In the genomic region with DNA sequence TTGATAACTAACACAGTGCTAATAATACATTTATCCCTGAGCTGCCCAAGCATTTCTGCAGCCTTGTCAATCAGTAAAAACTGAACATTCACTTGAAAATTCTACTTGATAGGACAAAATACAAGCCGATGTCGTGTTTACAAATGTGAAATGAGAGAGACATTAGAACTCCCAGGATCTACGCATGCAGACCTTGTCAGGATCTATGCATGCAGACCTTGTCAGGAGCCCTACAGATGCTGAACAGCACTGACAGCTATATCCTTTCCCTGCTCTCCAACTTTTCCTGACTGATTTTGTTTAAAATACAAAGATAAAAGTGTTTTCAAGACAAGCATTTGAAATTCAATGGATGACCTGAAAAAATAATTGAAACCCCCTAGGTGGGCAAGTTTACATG, we compare ENCODE assay signal across 16 cellular contexts. TPM values are rescaled to one million over a fixed set of nuclear protein-coding genes. Genes with fewer than 3 reads are reported as not detected.
DNase-seq lines count a peak whose midpoint lies in the region; ATAC-seq and TF ChIP-seq lines count a peak whose summit lies in the region.
"Had no signal": no experiment of that assay in that cellular context is flagged by ENCODE, and none has a peak within 500 bp of the region (broad histone marks: within the 10 kb centered on the region; RNA-seq: fewer than 3 reads in every experiment).

No MANE protein-coding gene starts in this region.

- no peaks in the 10 kb centered on the region for H3K27me3 ChIP-seq in SJCRH30
- H3K27me3 ChIP-seq in neural progenitor cell, result peaks cover 10% of the 10 kb centered on the region
- H3K27me3 ChIP-seq: BE2C had no signal

- H3K4me1 ChIP-seq in SJCRH30 (peaks cover 12% of the 10 kb centered on the region), neural progenitor cell (peaks cover 28% of the 10 kb centered on the region)
- H3K4me1 ChIP-seq: A549, BE2C had no signal

- DNase-seq in activated naive CD4-positive, alpha-beta T cell (lab: John Stamatoyannopoulos, UW), result no peak
- DNase-seq in NCI-H2171 treated with DMSO at 0.1 percent for 48 hours (lab: John Stamatoyannopoulos, UW) (peak; percentile 82), SJCRH30 (peak in 1 of 2 experiments; percentile 34), neural progenitor cell (ENCODE audit: low spot score) (no peak)
- DNase-seq: BE2C; CD4-positive, alpha-beta memory T cell; GOT3; IMR-90 had no signal

- no peaks in the 10 kb centered on the region for H3K27me3 Mint-ChIP-seq in activated naive CD4-positive, alpha-beta T cell treated with anti-CD3 and anti-CD28 coated beads, Interleukin-2, amount 50 U/mL, for 24 hours
- H3K27me3 Mint-ChIP-seq in neural progenitor cell (ENCODE audit: insufficient read depth, low read depth), result peaks cover 10% of the 10 kb centered on the region
- H3K27me3 Mint-ChIP-seq: CD4-positive, alpha-beta memory T cell had no signal

- peaks cover 3% of the 10 kb centered on the region for H3K36me3 Mint-ChIP-seq in activated naive CD4-positive, alpha-beta T cell treated with anti-CD3 and anti-CD28 coated beads, Interleukin-2, amount 50 U/mL, for 24 hours
- peaks cover 21% of the 10 kb centered on the region for H3K36me3 Mint-ChIP-seq in neural progenitor cell

- no peak overlapping the region for H2AFZ ChIP-seq in neural progenitor cell (replicated peaks)

- H3K4me3 Mint-ChIP-seq in activated naive CD4-positive, alpha-beta T cell treated with anti-CD3 and anti-CD28 coated beads, Interleukin-2, amount 50 U/mL, for 24 hours, result no peak overlapping the region
- H3K4me3 Mint-ChIP-seq in neural progenitor cell, result peak overlapping the region; percentile 33
- H3K4me3 Mint-ChIP-seq: CD4-positive, alpha-beta memory T cell; H9 had no signal

- H3K9me3 ChIP-seq in SJCRH30 (replicated peaks) (no peaks in the 10 kb centered on the region), neural progenitor cell (ENCODE audit: low read depth) (no peaks in the 10 kb centered on the region)
- H3K9me3 ChIP-seq: A549, BE2C had no signal

- no peak for ATAC-seq in GM18520 (IDR thresholded peaks at IDR 0.05; ENCODE audit: unreplicated experiment)
- no peak for ATAC-seq in GM21526 (IDR thresholded peaks at IDR 0.05; ENCODE audit: low FRiP score, unreplicated experiment)
- ATAC-seq: A549, GM12878 had no signal

- H3K27ac Mint-ChIP-seq in activated naive CD4-positive, alpha-beta T cell treated with anti-CD3 and anti-CD28 coated beads, Interleukin-2, amount 50 U/mL, for 24 hours, result peak overlapping the region; percentile 46
- no peak overlapping the region for H3K27ac Mint-ChIP-seq in neural progenitor cell

- no peaks in the 10 kb centered on the region for H3K9me3 Mint-ChIP-seq in activated naive CD4-positive, alpha-beta T cell treated with anti-CD3 and anti-CD28 coated beads, Interleukin-2, amount 50 U/mL, for 24 hours
- no peaks in the 10 kb centered on the region for H3K9me3 Mint-ChIP-seq in neural progenitor cell
- H3K9me3 Mint-ChIP-seq: CD4-positive, alpha-beta memory T cell; H9 had no signal

- peaks cover 14% of the 10 kb centered on the region for H3F3A ChIP-seq in neural progenitor cell (ENCODE audit: low read depth)

- no peak overlapping the region for H3K9ac ChIP-seq in neural progenitor cell

- H3K27ac ChIP-seq in SJCRH30 (peak overlapping the region; percentile 64), neural progenitor cell (no peak overlapping the region)
- H3K27ac ChIP-seq: A549, C4-2B had no signal

- H3K4me2 ChIP-seq in neural progenitor cell, result peak overlapping the region; percentile 57
- H3K4me2 ChIP-seq: A549 had no signal

- no peaks in the 10 kb centered on the region for H3K4me1 Mint-ChIP-seq in activated naive CD4-positive, alpha-beta T cell treated with anti-CD3 and anti-CD28 coated beads, Interleukin-2, amount 50 U/mL, for 24 hours
- peaks cover 36% of the 10 kb centered on the region for H3K4me1 Mint-ChIP-seq in neural progenitor cell

- H3K36me3 ChIP-seq in SJCRH30, result no peaks in the 10 kb centered on the region
- H3K36me3 ChIP-seq in neural progenitor cell, result no peaks in the 10 kb centered on the region
- H3K36me3 ChIP-seq: BE2C had no signal

- no peak for TF ChIP-seq CTCF in neural progenitor cell (IDR thresholded peaks at IDR 0.05)

- H3K79me2 ChIP-seq in neural progenitor cell (ENCODE audit: low read depth), result no peaks in the 10 kb centered on the region

- peak overlapping the region; percentile 46 for H3K4me3 ChIP-seq in SJCRH30
- H3K4me3 ChIP-seq in neural progenitor cell, result no peak overlapping the region
- H3K4me3 ChIP-seq: A549, GM12878 had no signal

- H4K20me1 ChIP-seq in neural progenitor cell (ENCODE audit: low read depth), result peaks cover 23% of the 10 kb centered on the region

RNA-seq across cellular contexts. Expression of a gene that starts 28.9 kb away (rescaled TPM):
- total RNA-seq in SJCRH30 (2014; rRNA removed; shearing (Covaris generic)), result 5.5 and 6.3 TPM in 2 replicates
- 0.28 and 0.41 TPM in 2 replicates for total RNA-seq in neural progenitor cell (ENCODE audit: low replicate concordance)
- total RNA-seq: CD4-positive, alpha-beta memory T cell; G401; IMR-90 had no signal
